Comparison of ENCODE assay signal across 8 cellular contexts in genomic region chr10:87660484-87661133, GRCh38.
DNase-seq lines count a peak whose midpoint lies in the region; ATAC-seq lines count a peak whose summit lies in the region.

No MANE protein-coding gene starts in this region.

- peaks cover 9% of the 10 kb centered on the region for H3K4me1 ChIP-seq in effector memory CD4-positive, alpha-beta T cell (ENCODE audit: control insufficient read depth, insufficient read depth, low read length, poor library complexity, severe bottlenecking)
- H3K4me1 ChIP-seq in muscle layer of duodenum (ENCODE audit: control insufficient read depth in 1 of 2, insufficient read depth in 2 of 2, low read length in 2 of 2) = peaks cover 0 to 4% of the 10 kb centered on the region in 2 donors

- no peaks in the 10 kb centered on the region for H3K9me3 ChIP-seq in effector memory CD4-positive, alpha-beta T cell (ENCODE audit: control insufficient read depth, low read length)
- H3K9me3 ChIP-seq in muscle layer of duodenum (ENCODE audit: control insufficient read depth in 1 of 2, low read length in 2 of 2) = no peaks in the 10 kb centered on the region

- no peak for ATAC-seq in GM18873 (IDR thresholded peaks at IDR 0.05; ENCODE audit: low FRiP score, unreplicated experiment)

- no peaks in the 10 kb centered on the region for H3K36me3 ChIP-seq in effector memory CD4-positive, alpha-beta T cell (ENCODE audit: control insufficient read depth, insufficient read depth, low read length)
- H3K36me3 ChIP-seq in muscle layer of duodenum (ENCODE audit: control insufficient read depth in 1 of 2, insufficient read depth in 2 of 2, low read length in 2 of 2) = peaks cover 0 to 7% of the 10 kb centered on the region in 2 donors

- H3K27me3 ChIP-seq in effector memory CD4-positive, alpha-beta T cell (replicated peaks; ENCODE audit: control insufficient read depth, insufficient read depth, low read length, poor library complexity, severe bottlenecking) = peaks cover 7% of the 10 kb centered on the region
- no peaks in the 10 kb centered on the region for H3K27me3 ChIP-seq in muscle layer of duodenum (ENCODE audit: low read depth, low read length)

- H3K4me3 ChIP-seq in effector memory CD4-positive, alpha-beta T cell (ENCODE audit: insufficient read depth, low read depth, low read length, poor library complexity, severe bottlenecking) = peak overlapping the region; percentile 61
- peak overlapping the region; percentile 84 to 94 for H3K4me3 ChIP-seq in muscle layer of duodenum (ENCODE audit: low read depth in 1 of 2, low read length in 2 of 2)

- H3K27ac ChIP-seq in effector memory CD4-positive, alpha-beta T cell (ENCODE audit: insufficient read depth, low read length, poor library complexity, severe bottlenecking) = no peak overlapping the region
- H3K27ac ChIP-seq in muscle layer of duodenum (ENCODE audit: low read length) = peak overlapping the region; percentile 76

- DNase-seq in CMK (ENCODE audit: low read depth) = peak; percentile 12
- peak; percentile 94 for DNase-seq in OCI-M1 (lab: John Stamatoyannopoulos, UW)
- no peak for DNase-seq in effector memory CD4-positive, alpha-beta T cell
- DNase-seq in central memory CD4-positive, alpha-beta T cell = no peak
- no peak for DNase-seq in NCI-H1694 (lab: John Stamatoyannopoulos, UW)
- no peak for DNase-seq in NCI-H187 treated with DMSO at 0.1 percent for 48 hours (lab: John Stamatoyannopoulos, UW)

Comparison
In these comparisons a context has a peak if more than half of its experiments do, and no peak if none do; other contexts are left out.
1. DNase-seq: peak in CMK (single experiment) and OCI-M1 (single experiment); none in effector memory CD4-positive, alpha-beta T cell (0 of 3), central memory CD4-positive, alpha-beta T cell (single experiment), NCI-H1694 (single experiment) and NCI-H187 treated with DMSO at 0.1 percent for 48 hours (single experiment).